In the genomic region with DNA sequence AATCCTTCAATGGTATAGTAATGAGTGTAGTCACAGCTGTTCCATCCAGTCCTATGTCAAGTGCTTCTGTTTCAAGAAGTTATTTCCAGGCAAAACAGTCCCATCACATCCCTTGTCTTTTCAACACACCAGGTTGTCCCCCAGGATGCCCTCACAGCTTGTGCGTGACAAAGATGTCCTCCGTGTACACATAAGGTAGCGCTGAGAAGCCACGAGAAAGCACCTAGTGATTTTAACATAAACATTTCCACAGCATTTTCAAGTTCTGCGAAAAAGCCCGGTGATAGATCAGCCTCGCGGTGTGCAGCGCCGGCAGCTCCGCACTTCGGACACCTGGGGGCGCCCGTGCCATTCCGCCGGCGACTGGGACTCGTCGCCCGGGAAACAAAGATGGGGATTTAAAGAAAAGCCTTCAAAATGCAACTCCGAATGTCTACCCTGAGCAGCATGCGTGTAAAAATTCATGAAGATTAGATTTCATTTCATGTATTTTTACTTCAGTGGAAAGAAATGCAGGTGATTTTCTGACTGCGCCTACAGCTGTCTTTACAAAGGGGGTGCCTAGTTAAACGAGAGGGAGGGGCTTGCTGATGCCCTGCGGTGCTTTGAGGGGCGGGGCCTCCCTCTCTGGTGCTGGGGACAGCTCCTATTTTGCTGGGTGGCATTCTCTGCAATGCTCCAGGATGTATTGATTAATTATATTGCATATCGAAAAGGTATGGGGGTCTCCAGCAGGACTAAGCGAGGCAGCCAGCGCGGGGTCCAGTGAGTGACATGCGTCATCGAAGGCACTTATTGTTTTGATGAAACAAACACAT, we compare ENCODE assay signal across 8 cellular contexts. TPM values are rescaled to one million over a fixed set of nuclear protein-coding genes. Genes with fewer than 3 reads are reported as not detected.
DNase-seq lines count a peak whose midpoint lies in the region; ATAC-seq and TF ChIP-seq lines count a peak whose summit lies in the region.

No MANE protein-coding gene starts in this region.

- H3K27ac Mint-ChIP-seq in activated naive CD8-positive, alpha-beta T cell treated with anti-CD3 and anti-CD28 coated beads, Interleukin-2, amount 50 U/mL, for 24 hours = no peak overlapping the region

- peak; percentile 78 for DNase-seq in DMS53 (lab: John Stamatoyannopoulos, UW)
- DNase-seq in M059J (ENCODE audit: low read depth) = peak; percentile 74
- peak; percentile 75 for DNase-seq in activated naive CD8-positive, alpha-beta T cell treated with anti-CD3 and anti-CD28 coated beads, Interleukin-2, amount 50 U/mL, for 24 hours
- peak; percentile 68 for DNase-seq in left cardiac atrium
- DNase-seq in retinal pigment epithelial cell (ENCODE audit: low read depth) = peak; percentile 15

- H3K4me1 Mint-ChIP-seq in activated naive CD8-positive, alpha-beta T cell treated with anti-CD3 and anti-CD28 coated beads, Interleukin-2, amount 50 U/mL, for 24 hours = no peaks in the 10 kb centered on the region

- intact Hi-C loops in left cardiac atrium (cut with DNase I) = loop anchor here (2.0 to 10.0 kb wide), 4 partner anchors 154 to 1294 kb away; no protein-coding TSS in a partner anchor

- H3K9me3 Mint-ChIP-seq in activated naive CD8-positive, alpha-beta T cell treated with anti-CD3 and anti-CD28 coated beads, Interleukin-2, amount 50 U/mL, for 24 hours = no peaks in the 10 kb centered on the region

- peak overlapping the region; percentile 37 for H3K4me3 ChIP-seq in retinal pigment epithelial cell (ENCODE audit: low read length)

- H3K36me3 Mint-ChIP-seq in activated naive CD8-positive, alpha-beta T cell treated with anti-CD3 and anti-CD28 coated beads, Interleukin-2, amount 50 U/mL, for 24 hours (ENCODE audit: low read depth) = no peaks in the 10 kb centered on the region

- H3K4me3 Mint-ChIP-seq in activated naive CD8-positive, alpha-beta T cell treated with anti-CD3 and anti-CD28 coated beads, Interleukin-2, amount 50 U/mL, for 24 hours = no peak overlapping the region

- peak; percentile 97 for TF ChIP-seq CTCF in retinal pigment epithelial cell (conservative IDR thresholded peaks at IDR 0.05; ENCODE audit: low read depth, low read length)

- H3K27me3 Mint-ChIP-seq in activated naive CD8-positive, alpha-beta T cell treated with anti-CD3 and anti-CD28 coated beads, Interleukin-2, amount 50 U/mL, for 24 hours = peaks cover 11% of the 10 kb centered on the region

- ATAC-seq in GM21723 (IDR thresholded peaks at IDR 0.05; ENCODE audit: unreplicated experiment) (peak; percentile 78), SK-N-SH treated with all-trans-retinoic acid at 6 μM for 48 hours (peak; percentile 88), left cardiac atrium (peak; percentile 72 to 73), GM21737 (IDR thresholded peaks at IDR 0.05; ENCODE audit: unreplicated experiment) (no peak)
- peak; percentile 67 for ATAC-seq in activated naive CD8-positive, alpha-beta T cell treated with anti-CD3 and anti-CD28 coated beads, Interleukin-2, amount 50 U/mL, for 24 hours

TF ChIP-seq in SK-N-SH treated with all-trans-retinoic acid at 6 μM for 48 hours, 23 proteins besides CTCF, POLR2A, EP300 and RAD21 (continues in another document):
- TF ChIP-seq BACH2 (CRISPR knock-in tag; IDR thresholded peaks at IDR 0.05; ENCODE audit: borderline replicate concordance) = no peak
- TF ChIP-seq SNAI2 (CRISPR knock-in tag; IDR thresholded peaks at IDR 0.05) = no peak
- no peak for TF ChIP-seq GLIS3 (CRISPR knock-in tag; IDR thresholded peaks at IDR 0.05)
- TF ChIP-seq ESRRG (CRISPR knock-in tag; IDR thresholded peaks at IDR 0.05) = no peak
- no peak for TF ChIP-seq ZNF8 (CRISPR knock-in tag; IDR thresholded peaks at IDR 0.05)
- no peak for TF ChIP-seq ZC3H10 (CRISPR knock-in tag; IDR thresholded peaks at IDR 0.05)
- no peak for TF ChIP-seq RARB (CRISPR knock-in tag; IDR thresholded peaks at IDR 0.05)
- TF ChIP-seq, protein P1, sequence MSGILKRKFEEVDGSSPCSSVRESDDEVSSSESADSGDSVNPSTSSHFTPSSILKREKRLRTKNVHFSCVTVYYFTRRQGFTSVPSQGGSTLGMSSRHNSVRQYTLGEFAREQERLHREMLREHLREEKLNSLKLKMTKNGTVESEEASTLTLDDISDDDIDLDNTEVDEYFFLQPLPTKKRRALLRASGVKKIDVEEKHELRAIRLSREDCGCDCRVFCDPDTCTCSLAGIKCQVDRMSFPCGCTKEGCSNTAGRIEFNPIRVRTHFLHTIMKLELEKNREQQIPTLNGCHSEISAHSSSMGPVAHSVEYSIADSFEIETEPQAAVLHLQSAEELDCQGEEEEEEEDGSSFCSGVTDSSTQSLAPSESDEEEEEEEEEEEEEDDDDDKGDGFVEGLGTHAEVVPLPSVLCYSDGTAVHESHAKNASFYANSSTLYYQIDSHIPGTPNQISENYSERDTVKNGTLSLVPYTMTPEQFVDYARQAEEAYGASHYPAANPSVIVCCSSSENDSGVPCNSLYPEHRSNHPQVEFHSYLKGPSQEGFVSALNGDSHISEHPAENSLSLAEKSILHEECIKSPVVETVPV (CRISPR knock-in tag; IDR thresholded peaks at IDR 0.05) = no peak; the same call in 1 of the 2 replicates
- no peak for TF ChIP-seq CSDC2 (CRISPR knock-in tag; IDR thresholded peaks at IDR 0.05)
- TF ChIP-seq ARNTL (CRISPR knock-in tag; IDR thresholded peaks at IDR 0.05; ENCODE audit: borderline replicate concordance, low read depth) = no peak
- TF ChIP-seq PPARA (CRISPR knock-in tag; IDR thresholded peaks at IDR 0.05; ENCODE audit: borderline replicate concordance) = no peak
- no peak for TF ChIP-seq ZNF70 (CRISPR knock-in tag; IDR thresholded peaks at IDR 0.05)
- TF ChIP-seq, protein P2, sequence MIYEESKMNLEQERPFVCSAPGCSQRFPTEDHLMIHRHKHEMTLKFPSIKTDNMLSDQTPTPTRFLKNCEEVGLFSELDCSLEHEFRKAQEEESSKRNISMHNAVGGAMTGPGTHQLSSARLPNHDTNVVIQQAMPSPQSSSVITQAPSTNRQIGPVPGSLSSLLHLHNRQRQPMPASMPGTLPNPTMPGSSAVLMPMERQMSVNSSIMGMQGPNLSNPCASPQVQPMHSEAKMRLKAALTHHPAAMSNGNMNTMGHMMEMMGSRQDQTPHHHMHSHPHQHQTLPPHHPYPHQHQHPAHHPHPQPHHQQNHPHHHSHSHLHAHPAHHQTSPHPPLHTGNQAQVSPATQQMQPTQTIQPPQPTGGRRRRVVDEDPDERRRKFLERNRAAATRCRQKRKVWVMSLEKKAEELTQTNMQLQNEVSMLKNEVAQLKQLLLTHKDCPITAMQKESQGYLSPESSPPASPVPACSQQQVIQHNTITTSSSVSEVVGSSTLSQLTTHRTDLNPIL (CRISPR knock-in tag; IDR thresholded peaks at IDR 0.05; ENCODE audit: low read depth) = no peak
- TF ChIP-seq, protein P3, sequence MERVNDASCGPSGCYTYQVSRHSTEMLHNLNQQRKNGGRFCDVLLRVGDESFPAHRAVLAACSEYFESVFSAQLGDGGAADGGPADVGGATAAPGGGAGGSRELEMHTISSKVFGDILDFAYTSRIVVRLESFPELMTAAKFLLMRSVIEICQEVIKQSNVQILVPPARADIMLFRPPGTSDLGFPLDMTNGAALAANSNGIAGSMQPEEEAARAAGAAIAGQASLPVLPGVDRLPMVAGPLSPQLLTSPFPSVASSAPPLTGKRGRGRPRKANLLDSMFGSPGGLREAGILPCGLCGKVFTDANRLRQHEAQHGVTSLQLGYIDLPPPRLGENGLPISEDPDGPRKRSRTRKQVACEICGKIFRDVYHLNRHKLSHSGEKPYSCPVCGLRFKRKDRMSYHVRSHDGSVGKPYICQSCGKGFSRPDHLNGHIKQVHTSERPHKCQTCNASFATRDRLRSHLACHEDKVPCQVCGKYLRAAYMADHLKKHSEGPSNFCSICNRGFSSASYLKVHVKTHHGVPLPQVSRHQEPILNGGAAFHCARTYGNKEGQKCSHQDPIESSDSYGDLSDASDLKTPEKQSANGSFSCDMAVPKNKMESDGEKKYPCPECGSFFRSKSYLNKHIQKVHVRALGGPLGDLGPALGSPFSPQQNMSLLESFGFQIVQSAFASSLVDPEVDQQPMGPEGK (CRISPR knock-in tag; IDR thresholded peaks at IDR 0.05; ENCODE audit: borderline replicate concordance) = no peak
- TF ChIP-seq, protein P4, sequence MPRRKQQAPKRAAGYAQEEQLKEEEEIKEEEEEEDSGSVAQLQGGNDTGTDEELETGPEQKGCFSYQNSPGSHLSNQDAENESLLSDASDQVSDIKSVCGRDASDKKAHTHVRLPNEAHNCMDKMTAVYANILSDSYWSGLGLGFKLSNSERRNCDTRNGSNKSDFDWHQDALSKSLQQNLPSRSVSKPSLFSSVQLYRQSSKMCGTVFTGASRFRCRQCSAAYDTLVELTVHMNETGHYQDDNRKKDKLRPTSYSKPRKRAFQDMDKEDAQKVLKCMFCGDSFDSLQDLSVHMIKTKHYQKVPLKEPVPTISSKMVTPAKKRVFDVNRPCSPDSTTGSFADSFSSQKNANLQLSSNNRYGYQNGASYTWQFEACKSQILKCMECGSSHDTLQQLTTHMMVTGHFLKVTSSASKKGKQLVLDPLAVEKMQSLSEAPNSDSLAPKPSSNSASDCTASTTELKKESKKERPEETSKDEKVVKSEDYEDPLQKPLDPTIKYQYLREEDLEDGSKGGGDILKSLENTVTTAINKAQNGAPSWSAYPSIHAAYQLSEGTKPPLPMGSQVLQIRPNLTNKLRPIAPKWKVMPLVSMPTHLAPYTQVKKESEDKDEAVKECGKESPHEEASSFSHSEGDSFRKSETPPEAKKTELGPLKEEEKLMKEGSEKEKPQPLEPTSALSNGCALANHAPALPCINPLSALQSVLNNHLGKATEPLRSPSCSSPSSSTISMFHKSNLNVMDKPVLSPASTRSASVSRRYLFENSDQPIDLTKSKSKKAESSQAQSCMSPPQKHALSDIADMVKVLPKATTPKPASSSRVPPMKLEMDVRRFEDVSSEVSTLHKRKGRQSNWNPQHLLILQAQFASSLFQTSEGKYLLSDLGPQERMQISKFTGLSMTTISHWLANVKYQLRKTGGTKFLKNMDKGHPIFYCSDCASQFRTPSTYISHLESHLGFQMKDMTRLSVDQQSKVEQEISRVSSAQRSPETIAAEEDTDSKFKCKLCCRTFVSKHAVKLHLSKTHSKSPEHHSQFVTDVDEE (CRISPR knock-in tag; IDR thresholded peaks at IDR 0.05) = no peak
- TF ChIP-seq TCF4 (CRISPR knock-in tag; IDR thresholded peaks at IDR 0.05; ENCODE audit: borderline replicate concordance) = no peak
- no peak for TF ChIP-seq ZNF565 (CRISPR knock-in tag; conservative IDR thresholded peaks at IDR 0.05; ENCODE audit: low read depth)

RNA-seq across cellular contexts. Expression of a gene that starts 49.9 kb away (rescaled TPM):
- total RNA-seq in M059J (2014; rRNA removed; shearing (Covaris generic)) = 0.66 and 0.76 TPM in 2 replicates
- total RNA-seq in left cardiac atrium = under 1 TPM in 1 of 2 donors, not detected in 1; 0.21 TPM

Comparison
In these comparisons a context has a peak if more than half of its experiments do, and no peak if none do; other contexts are left out.
1. DNase-seq: peak in every context shown above with its lines; median percentile 78 in DMS53; 75 in activated naive CD8-positive, alpha-beta T cell treated with anti-CD3 and anti-CD28 coated beads, Interleukin-2, amount 50 U/mL, for 24 hours; 74 in M059J; 68 in left cardiac atrium; 15 in retinal pigment epithelial cell.